ENCODE assay signal across 10 cellular contexts in the genomic region with DNA sequence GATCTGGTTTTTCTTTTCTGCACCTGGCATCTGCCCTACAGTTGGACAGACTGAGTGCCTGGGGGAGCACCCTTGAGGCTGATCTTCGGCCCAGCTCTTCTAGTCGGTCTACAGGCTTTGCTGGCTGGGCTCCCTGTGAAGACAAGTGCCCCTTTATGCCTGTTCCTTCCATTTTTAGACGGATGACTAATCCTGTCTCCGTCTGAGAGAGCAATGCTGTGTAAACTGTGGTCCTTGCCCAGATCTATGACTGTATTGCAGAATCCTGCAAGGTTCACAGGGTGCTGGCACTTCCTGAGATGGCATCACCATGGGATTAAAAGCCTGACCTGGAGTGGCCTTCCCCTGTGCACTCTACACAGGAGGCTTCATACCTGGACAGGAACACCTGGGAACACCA. TPM values are rescaled to one million over a fixed set of nuclear protein-coding genes. Genes with fewer than 3 reads are reported as not detected.
DNase-seq lines count a peak whose midpoint lies in the region; TF ChIP-seq lines count a peak whose summit lies in the region.
"Had no signal": no experiment of that assay in that cellular context is flagged by ENCODE, and none has a peak within 500 bp of the region (broad histone marks: within the 10 kb centered on the region; RNA-seq: fewer than 3 reads in every experiment).

No MANE protein-coding gene starts in this region.

- TF ChIP-seq CTCF in BE2C (IDR thresholded peaks at IDR 0.05; ENCODE audit: low read depth, low read length), result no peak

- H3K4me3 ChIP-seq in BE2C (ENCODE audit: low read depth, low read length), result no peak overlapping the region

- no peaks in the 10 kb centered on the region for H3K27me3 ChIP-seq in BE2C

- peak; percentile 67 for DNase-seq in hepatic stellate cell (ENCODE audit: low spot score)
- peak; percentile 94 for DNase-seq in superior temporal gyrus (ENCODE audit: extremely low spot score)
- DNase-seq in NCI-H82 treated with DMSO at 0.1 percent for 48 hours (lab: John Stamatoyannopoulos, UW; ENCODE audit: unreplicated experiment), result no peak
- DNase-seq in BE2C, result no peak
- DNase-seq in stimulated activated naive CD4-positive, alpha-beta T cell treated with Interleukin-2 at 50 U/mL for 16 hours (lab: John Stamatoyannopoulos, UW), result no peak
- no peak for DNase-seq in OCI-M2 (lab: John Stamatoyannopoulos, UW; ENCODE audit: unreplicated experiment)
- DNase-seq: H7 had no signal

- TF ChIP-seq RAD21 in Ishikawa (IDR thresholded peaks at IDR 0.05; ENCODE audit: low read depth), result no peak

- H3K4me1 ChIP-seq in BE2C, result no peaks in the 10 kb centered on the region

- peak; percentile 63 for TF ChIP-seq EP300 in Ishikawa (IDR thresholded peaks at IDR 0.05; ENCODE audit: borderline replicate concordance)

- H3K27ac ChIP-seq in angular gyrus (ENCODE audit: low read depth, low read length), result peak overlapping the region; percentile 85
- H3K27ac ChIP-seq: VCaP had no signal

- no peaks in the 10 kb centered on the region for H3K9me3 ChIP-seq in BE2C

- H3K36me3 ChIP-seq in BE2C, result no peaks in the 10 kb centered on the region

TF ChIP-seq in Ishikawa, 13 proteins besides CTCF, POLR2A, EP300 and RAD21:
- TF ChIP-seq CEBPB (IDR thresholded peaks at IDR 0.05), result no peak
- TF ChIP-seq TCF12 (IDR thresholded peaks at IDR 0.05; ENCODE audit: low read depth), result peak; percentile 54
- no peak for TF ChIP-seq ZBTB7A (IDR thresholded peaks at IDR 0.05; ENCODE audit: low read depth)
- TF ChIP-seq TEAD4 (IDR thresholded peaks at IDR 0.05), result no peak
- TF ChIP-seq, protein P1, sequence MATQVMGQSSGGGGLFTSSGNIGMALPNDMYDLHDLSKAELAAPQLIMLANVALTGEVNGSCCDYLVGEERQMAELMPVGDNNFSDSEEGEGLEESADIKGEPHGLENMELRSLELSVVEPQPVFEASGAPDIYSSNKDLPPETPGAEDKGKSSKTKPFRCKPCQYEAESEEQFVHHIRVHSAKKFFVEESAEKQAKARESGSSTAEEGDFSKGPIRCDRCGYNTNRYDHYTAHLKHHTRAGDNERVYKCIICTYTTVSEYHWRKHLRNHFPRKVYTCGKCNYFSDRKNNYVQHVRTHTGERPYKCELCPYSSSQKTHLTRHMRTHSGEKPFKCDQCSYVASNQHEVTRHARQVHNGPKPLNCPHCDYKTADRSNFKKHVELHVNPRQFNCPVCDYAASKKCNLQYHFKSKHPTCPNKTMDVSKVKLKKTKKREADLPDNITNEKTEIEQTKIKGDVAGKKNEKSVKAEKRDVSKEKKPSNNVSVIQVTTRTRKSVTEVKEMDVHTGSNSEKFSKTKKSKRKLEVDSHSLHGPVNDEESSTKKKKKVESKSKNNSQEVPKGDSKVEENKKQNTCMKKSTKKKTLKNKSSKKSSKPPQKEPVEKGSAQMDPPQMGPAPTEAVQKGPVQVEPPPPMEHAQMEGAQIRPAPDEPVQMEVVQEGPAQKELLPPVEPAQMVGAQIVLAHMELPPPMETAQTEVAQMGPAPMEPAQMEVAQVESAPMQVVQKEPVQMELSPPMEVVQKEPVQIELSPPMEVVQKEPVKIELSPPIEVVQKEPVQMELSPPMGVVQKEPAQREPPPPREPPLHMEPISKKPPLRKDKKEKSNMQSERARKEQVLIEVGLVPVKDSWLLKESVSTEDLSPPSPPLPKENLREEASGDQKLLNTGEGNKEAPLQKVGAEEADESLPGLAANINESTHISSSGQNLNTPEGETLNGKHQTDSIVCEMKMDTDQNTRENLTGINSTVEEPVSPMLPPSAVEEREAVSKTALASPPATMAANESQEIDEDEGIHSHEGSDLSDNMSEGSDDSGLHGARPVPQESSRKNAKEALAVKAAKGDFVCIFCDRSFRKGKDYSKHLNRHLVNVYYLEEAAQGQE (IDR thresholded peaks at IDR 0.05; ENCODE audit: low read depth), result no peak
- TF ChIP-seq CREB1 (IDR thresholded peaks at IDR 0.05; ENCODE audit: low read depth), result no peak
- no peak for TF ChIP-seq USF1 (IDR thresholded peaks at IDR 0.05)
- TF ChIP-seq YY1 (IDR thresholded peaks at IDR 0.05; ENCODE audit: low read depth), result no peak
- no peak for TF ChIP-seq EGR1 (IDR thresholded peaks at IDR 0.05)
- 0 out of 2 replicates have a peak, but pooled peaks have one; percentile 27 for TF ChIP-seq NFIC (IDR thresholded peaks at IDR 0.05)
- TF ChIP-seq FOXM1 (IDR thresholded peaks at IDR 0.05; ENCODE audit: borderline replicate concordance, low read depth), result 0 out of 2 replicates have a peak, but pooled peaks have one; percentile 35
- TF ChIP-seq MAX (IDR thresholded peaks at IDR 0.05), result no peak

RNA-seq across cellular contexts. Expression of gene SAMD13, which starts 47.6 kb away (rescaled TPM):
- 2.5 TPM for polyA plus RNA-seq in BE2C (2012; ENCODE audit: insufficient read depth, insufficient read length, low read depth)

Comparison
In these comparisons a context has a peak if more than half of its experiments do, and no peak if none do; other contexts are left out.
1. DNase-seq: peak in hepatic stellate cell (single experiment) and superior temporal gyrus (single experiment); none in NCI-H82 treated with DMSO at 0.1 percent for 48 hours (single experiment), BE2C (single experiment), stimulated activated naive CD4-positive, alpha-beta T cell treated with Interleukin-2 at 50 U/mL for 16 hours (single experiment) and OCI-M2 (single experiment).